Comparison of ENCODE assay signal across 9 cellular contexts in the genomic region with DNA sequence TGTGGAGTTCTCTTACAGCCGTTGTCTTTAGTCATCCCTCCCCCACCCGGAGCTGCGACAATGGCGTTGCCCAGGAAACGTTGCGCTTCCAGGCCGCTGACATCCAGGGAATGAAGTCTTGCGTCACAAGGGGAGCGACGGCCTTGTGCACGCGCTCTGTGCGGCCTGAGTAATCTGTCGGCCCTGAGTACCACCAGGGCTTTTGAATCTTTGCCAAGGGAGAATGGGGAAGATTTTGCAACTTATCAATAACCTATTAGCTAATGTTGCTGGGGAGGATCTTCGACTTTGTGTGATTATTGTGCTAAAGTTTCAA. TPM values are rescaled to one million over a fixed set of nuclear protein-coding genes. Genes with fewer than 3 reads are reported as not detected.
DNase-seq lines count a peak whose midpoint lies in the region; ATAC-seq, FAIRE-seq and TF ChIP-seq lines count a peak whose summit lies in the region.
"Had no signal": no experiment of that assay in that cellular context is flagged by ENCODE, and none has a peak within 500 bp of the region (broad histone marks: within the 10 kb centered on the region; RNA-seq: fewer than 3 reads in every experiment).

TSS of gene SOX30 (minus strand) at position 62 of the 316 bp plus-strand sequence. CDS start 360 bp downstream, outside the sequence.

- peaks cover 18% of the 10 kb centered on the region for H3K36me3 Mint-ChIP-seq in activated T-helper 1 cell treated with anti-CD3 and anti-CD28 coated beads, Interleukin-12 subunit alpha, Interleukin-12 subunit beta, Interleukin-2, Interleukin-4 antibody, amounts not matched to agents 30 ng/mL and 10 ng/mL and 1 ng/mL, durations not matched to agents 14 hours and 24 hours and 36 hours (ENCODE audit: low read depth)
- H3K36me3 Mint-ChIP-seq in glutamatergic neuron (ENCODE audit: unreplicated experiment), result peaks cover 15% of the 10 kb centered on the region

- H3K27me3 ChIP-seq in skeletal muscle tissue (ENCODE audit: control insufficient read depth in 3 of 3, insufficient read depth in 3 of 3, low read length in 3 of 3), result peaks cover 2 to 8% (median 7%) of the 10 kb centered on the region in 3 donors

- DNase-seq in GM12865 (ENCODE audit: low read depth) (no peak), glutamatergic neuron (no peak), T1000 (lab: John Stamatoyannopoulos, UW) (no peak), Kasumi-1 (lab: John Stamatoyannopoulos, UW) (no peak), H54 (ENCODE audit: insufficient read length, low spot score) (no peak)
- DNase-seq in activated T-helper 1 cell treated with anti-CD3 and anti-CD28 coated beads, Interleukin-12 subunit alpha, Interleukin-12 subunit beta, Interleukin-2, Interleukin-4 antibody, amounts not matched to agents 30 ng/mL and 10 ng/mL and 1 ng/mL, durations not matched to agents 14 hours and 24 hours and 36 hours (ENCODE audit: low spot score), result no peak
- DNase-seq: NCI-H1105 had no signal

- TF ChIP-seq CTCF in GM12865 (IDR thresholded peaks at IDR 0.05; ENCODE audit: insufficient read depth, low read depth, low read length, missing control alignments), result no peak
- TF ChIP-seq CTCF in glutamatergic neuron (IDR thresholded peaks at IDR 0.05; ENCODE audit: partially characterized antibody, unreplicated experiment), result no peak

- ATAC-seq in HG02623 (IDR thresholded peaks at IDR 0.05; ENCODE audit: unreplicated experiment), result no peak

- H3K9ac ChIP-seq in skeletal muscle tissue (ENCODE audit: low read depth in 1 of 3, low read length in 3 of 3), result peak within 1 kb of the TSS in 1 of 3 donors; percentile 33

- H3K4me3 ChIP-seq in GM12865 (ENCODE audit: low read depth, low read length), result peak within 1 kb of the TSS; percentile 41; the same call in 1 of the 2 replicates
- H3K4me3 ChIP-seq in skeletal muscle tissue (ENCODE audit: low read length in 3 of 3), result peak within 1 kb of the TSS; percentile 43 to 66 (median 52)

- H3K4me1 Mint-ChIP-seq in activated T-helper 1 cell treated with anti-CD3 and anti-CD28 coated beads, Interleukin-12 subunit alpha, Interleukin-12 subunit beta, Interleukin-2, Interleukin-4 antibody, amounts not matched to agents 30 ng/mL and 10 ng/mL and 1 ng/mL, durations not matched to agents 14 hours and 24 hours and 36 hours (ENCODE audit: low read depth), result peaks cover 10% of the 10 kb centered on the region
- H3K4me1 Mint-ChIP-seq in glutamatergic neuron (ENCODE audit: low read depth, unreplicated experiment), result no peaks in the 10 kb centered on the region

- TF ChIP-seq POLR2A in H54 (IDR thresholded peaks at IDR 0.05; ENCODE audit: low read depth, low read length), result no peak

- peaks cover 43% of the 10 kb centered on the region for H3K9me3 Mint-ChIP-seq in activated T-helper 1 cell treated with anti-CD3 and anti-CD28 coated beads, Interleukin-12 subunit alpha, Interleukin-12 subunit beta, Interleukin-2, Interleukin-4 antibody, amounts not matched to agents 30 ng/mL and 10 ng/mL and 1 ng/mL, durations not matched to agents 14 hours and 24 hours and 36 hours
- peaks cover 6% of the 10 kb centered on the region for H3K9me3 Mint-ChIP-seq in glutamatergic neuron (ENCODE audit: unreplicated experiment)

- intact Hi-C loops in activated T-helper 1 cell treated with anti-CD3 and anti-CD28 coated beads, Interleukin-12 subunit alpha, Interleukin-12 subunit beta, Interleukin-2, Interleukin-4 antibody, amounts not matched to agents 30 ng/mL and 10 ng/mL and 1 ng/mL, durations not matched to agents 14 hours and 24 hours and 36 hours (cut with micrococcal nuclease), result loop anchor here (5.0 kb wide), 1 partner anchor 65 kb away; no protein-coding TSS in a partner anchor

- H3K27ac ChIP-seq in skeletal muscle tissue (ENCODE audit: low read depth, low read length), result no peak within 1 kb of the TSS

- peak within 1 kb of the TSS; percentile 80 for H3K4me3 Mint-ChIP-seq in activated T-helper 1 cell treated with anti-CD3 and anti-CD28 coated beads, Interleukin-12 subunit alpha, Interleukin-12 subunit beta, Interleukin-2, Interleukin-4 antibody, amounts not matched to agents 30 ng/mL and 10 ng/mL and 1 ng/mL, durations not matched to agents 14 hours and 24 hours and 36 hours
- peak within 1 kb of the TSS; percentile 43 for H3K4me3 Mint-ChIP-seq in glutamatergic neuron (ENCODE audit: unreplicated experiment)

- H3K9me3 ChIP-seq in skeletal muscle tissue (ENCODE audit: control insufficient read depth in 3 of 3, low read length in 3 of 3), result peaks cover 0 to 5% (median 0%) of the 10 kb centered on the region in 3 donors

- no peaks in the 10 kb centered on the region for H3K36me3 ChIP-seq in skeletal muscle tissue (ENCODE audit: control insufficient read depth in 3 of 3, insufficient read depth in 3 of 3, low read length in 3 of 3)

- H3K27ac Mint-ChIP-seq in activated T-helper 1 cell treated with anti-CD3 and anti-CD28 coated beads, Interleukin-12 subunit alpha, Interleukin-12 subunit beta, Interleukin-2, Interleukin-4 antibody, amounts not matched to agents 30 ng/mL and 10 ng/mL and 1 ng/mL, durations not matched to agents 14 hours and 24 hours and 36 hours, result peak within 1 kb of the TSS; percentile 86
- H3K27ac Mint-ChIP-seq in glutamatergic neuron (ENCODE audit: unreplicated experiment), result no peak within 1 kb of the TSS

- H3K27me3 Mint-ChIP-seq in activated T-helper 1 cell treated with anti-CD3 and anti-CD28 coated beads, Interleukin-12 subunit alpha, Interleukin-12 subunit beta, Interleukin-2, Interleukin-4 antibody, amounts not matched to agents 30 ng/mL and 10 ng/mL and 1 ng/mL, durations not matched to agents 14 hours and 24 hours and 36 hours (ENCODE audit: insufficient read depth), result no peaks in the 10 kb centered on the region
- peaks cover 2% of the 10 kb centered on the region for H3K27me3 Mint-ChIP-seq in glutamatergic neuron (ENCODE audit: unreplicated experiment)

- no peak for FAIRE-seq in H54 (lab: Jason Lieb, UNC)

- no peaks in the 10 kb centered on the region for H3K4me1 ChIP-seq in skeletal muscle tissue (ENCODE audit: control insufficient read depth in 3 of 3, insufficient read depth in 3 of 3, low read length in 3 of 3)

RNA-seq across cellular contexts. Expression of gene SOX30, which starts in this region (rescaled TPM):
- 0.12 and 0.29 TPM in 2 replicates for total RNA-seq in activated T-helper 1 cell treated with anti-CD3 and anti-CD28 coated beads, Interleukin-12 subunit alpha, Interleukin-12 subunit beta, Interleukin-2, Interleukin-4 antibody, amounts not matched to agents 30 ng/mL and 10 ng/mL and 1 ng/mL, durations not matched to agents 14 hours and 24 hours and 36 hours
- total RNA-seq in glutamatergic neuron (ENCODE audit: unreplicated experiment) (not detected), skeletal muscle tissue (not detected)
